In the genomic region with DNA sequence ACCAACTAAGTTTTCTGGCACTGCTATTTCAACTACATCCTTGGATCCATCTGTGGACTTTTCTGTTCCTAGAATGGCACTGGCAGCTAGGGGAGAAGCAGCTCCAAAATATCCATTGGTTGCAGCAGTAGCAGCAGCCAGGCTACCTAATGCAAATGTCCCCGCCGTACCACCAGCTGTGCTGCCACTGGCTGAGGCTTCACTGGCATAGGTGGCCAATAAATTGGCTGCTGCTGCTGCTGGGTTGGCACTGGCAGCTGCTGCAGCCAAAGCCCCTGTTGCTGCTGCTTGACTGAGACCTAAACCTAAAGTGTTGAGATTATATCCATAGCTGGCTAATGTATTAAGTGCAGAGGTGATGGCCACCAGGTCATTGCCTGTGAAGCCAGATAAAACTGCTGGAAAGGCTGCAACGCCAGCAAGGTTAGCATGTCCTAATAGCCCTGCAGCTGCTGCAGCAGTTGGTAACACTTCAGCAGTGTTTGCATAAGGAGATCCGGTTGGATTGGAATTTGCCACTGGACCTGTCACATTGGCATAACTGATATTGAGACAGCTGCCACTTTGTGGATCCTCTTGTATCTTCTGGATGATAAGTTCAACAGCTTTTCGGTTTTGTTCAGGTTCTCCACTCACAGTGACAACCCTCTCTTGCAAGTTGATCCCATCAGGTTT, we compare ENCODE assay signal across 20 cellular contexts.
DNase-seq lines count a peak whose midpoint lies in the region; ATAC-seq, FAIRE-seq and TF ChIP-seq lines count a peak whose summit lies in the region.
"Had no signal": no experiment of that assay in that cellular context is flagged by ENCODE, and none has a peak within 500 bp of the region (broad histone marks: within the 10 kb centered on the region; RNA-seq: fewer than 3 reads in every experiment).

No MANE protein-coding gene starts in this region.

- intact Hi-C loops in MCF 10A (cut with micrococcal nuclease) = no loop called here

- H3K9me3 Mint-ChIP-seq in MCF 10A (ENCODE audit: unreplicated experiment) = peaks cover 7% of the 10 kb centered on the region
- H3K9me3 Mint-ChIP-seq: neural crest cell had no signal

- H3K27ac Mint-ChIP-seq in MCF 10A (ENCODE audit: low read depth, unreplicated experiment) = no peak overlapping the region
- H3K27ac Mint-ChIP-seq: activated B cell treated with CpG ODN at 0.5 μM for 24 hours; activated naive CD8-positive, alpha-beta T cell; CD8-positive, alpha-beta memory T cell; memory B cell; stimulated activated naive CD8-positive, alpha-beta T cell treated with anti-CD3 and anti-CD28 coated beads, Interleukin-15, amount 100 ng/mL, for 72 hours; T-helper 17 cell had no signal

- H3K27me3 Mint-ChIP-seq in MCF 10A (ENCODE audit: insufficient read depth, unreplicated experiment) = peaks cover 12% of the 10 kb centered on the region
- H3K27me3 Mint-ChIP-seq: activated B cell treated with CpG ODN at 0.5 μM for 24 hours; activated naive CD8-positive, alpha-beta T cell; CD8-positive, alpha-beta memory T cell; memory B cell; stimulated activated naive CD8-positive, alpha-beta T cell treated with anti-CD3 and anti-CD28 coated beads, Interleukin-15, amount 100 ng/mL, for 72 hours; T-helper 17 cell had no signal

- CTCF ChIA-PET in MCF 10A (lab: Yijun Ruan, JAX) = no interaction called here

- no peak overlapping the region for H2AFZ ChIP-seq in mesenchymal stem cell (ENCODE audit: low read depth, low read length)
- H2AFZ ChIP-seq: hepatocyte had no signal

- no peak overlapping the region for H3K4me2 ChIP-seq in mesenchymal stem cell (ENCODE audit: low read length, poor library complexity, severe bottlenecking)
- H3K4me2 ChIP-seq: hepatocyte had no signal

- POLR2A ChIA-PET in MCF 10A (lab: Yijun Ruan, JAX) = no interaction called here

- H3K4me1 ChIP-seq in mesenchymal stem cell (ENCODE audit: control insufficient read depth, insufficient read depth, low read depth, low read length) = no peaks in the 10 kb centered on the region

- DNase-seq in HTR-8/SVneo (ENCODE audit: insufficient read length, low spot score) (no peak), NCI-H2196 (lab: John Stamatoyannopoulos, UW; ENCODE audit: unreplicated experiment) (peak; percentile 75), SHP77 (lab: John Stamatoyannopoulos, UW) (peak; percentile 99), MCF 10A (ENCODE audit: unreplicated experiment) (no peak), mesenchymal stem cell (no peak), midbrain (lab: John Stamatoyannopoulos, UW) (no peak)
- DNase-seq: activated B cell treated with CpG ODN at 0.5 μM for 24 hours; activated CD8-positive, alpha-beta memory T cell treated with anti-CD3 and anti-CD28 coated beads for 24 hours; SIG-M5; stimulated activated naive CD8-positive, alpha-beta T cell treated with anti-CD3 and anti-CD28 coated beads, Interleukin-15, amount 100 ng/mL, for 72 hours; T-helper 17 cell had no signal

- no peak overlapping the region for H3K4ac ChIP-seq in mesenchymal stem cell (ENCODE audit: low read depth in 1 of 2, low read length in 2 of 2)

- 87% methylated on average over 5 of the region's 5 CpGs for WGBS in mesenchymal stem cell

- H2BK5ac ChIP-seq in mesenchymal stem cell (ENCODE audit: low read depth, low read length, poor library complexity, severe bottlenecking) = no peak overlapping the region

- no TSS peak for BruUV-seq in MCF 10A (replicated peaks; lab: Mats Ljungman, UMichigan)

- no peak overlapping the region for H2BK12ac ChIP-seq in mesenchymal stem cell (ENCODE audit: low read length in 2 of 2)

- no peak overlapping the region for H3K23ac ChIP-seq in mesenchymal stem cell (ENCODE audit: low read length in 2 of 2)

- H3K27ac ChIP-seq in 22Rv1 (peak overlapping the region; percentile 28; the same call in 1 of the 2 replicates), mesenchymal stem cell (ENCODE audit: low read length, poor library complexity, severe bottlenecking) (no peak overlapping the region)
- H3K27ac ChIP-seq: hepatocyte had no signal

- no peaks in the 10 kb centered on the region for H3K4me1 Mint-ChIP-seq in MCF 10A (ENCODE audit: insufficient read depth, unreplicated experiment)
- H3K4me1 Mint-ChIP-seq: activated B cell treated with CpG ODN at 0.5 μM for 24 hours; CD8-positive, alpha-beta memory T cell; memory B cell; stimulated activated naive CD8-positive, alpha-beta T cell treated with anti-CD3 and anti-CD28 coated beads, Interleukin-15, amount 100 ng/mL, for 72 hours; T-helper 17 cell had no signal

- peaks cover 4 to 26% of the 10 kb centered on the region in 2 experiments for H3K36me3 ChIP-seq in mesenchymal stem cell (ENCODE audit: control insufficient read depth in 1 of 2, insufficient read depth in 2 of 2, low read depth in 1 of 2, low read length in 2 of 2)

- H3K36me3 Mint-ChIP-seq in MCF 10A (ENCODE audit: insufficient read depth, unreplicated experiment) = no peaks in the 10 kb centered on the region
- H3K36me3 Mint-ChIP-seq: activated naive CD8-positive, alpha-beta T cell; CD8-positive, alpha-beta memory T cell; memory B cell had no signal

- H3K4me3 ChIP-seq in mesenchymal stem cell (ENCODE audit: insufficient read depth in 1 of 2, low read depth in 1 of 2, low read length in 2 of 2) = no peak overlapping the region
- H3K4me3 ChIP-seq: hepatocyte had no signal

- no peak overlapping the region for H3K14ac ChIP-seq in mesenchymal stem cell (ENCODE audit: low read length in 2 of 2)

- ATAC-seq in GM21737 (IDR thresholded peaks at IDR 0.05; ENCODE audit: unreplicated experiment) = no peak
- ATAC-seq: stimulated activated naive CD8-positive, alpha-beta T cell treated with anti-CD3 and anti-CD28 coated beads, Interleukin-15, amount 100 ng/mL, for 72 hours; T-helper 17 cell had no signal

- no peak overlapping the region for H3K18ac ChIP-seq in mesenchymal stem cell (ENCODE audit: low read depth in 1 of 2, low read length in 2 of 2)

- H3K9ac ChIP-seq in mesenchymal stem cell (ENCODE audit: low read length) = no peak overlapping the region

- TF ChIP-seq CTCF in 22Rv1 (IDR thresholded peaks at IDR 0.05) (no peak), MCF 10A (IDR thresholded peaks at IDR 0.05; ENCODE audit: unreplicated experiment) (no peak)

- no peak overlapping the region for H3K4me3 Mint-ChIP-seq in MCF 10A (ENCODE audit: unreplicated experiment)
- H3K4me3 Mint-ChIP-seq: activated B cell treated with CpG ODN at 0.5 μM for 24 hours; activated naive CD8-positive, alpha-beta T cell; CD8-positive, alpha-beta memory T cell; memory B cell; neural crest cell; stimulated activated naive CD8-positive, alpha-beta T cell treated with anti-CD3 and anti-CD28 coated beads, Interleukin-15, amount 100 ng/mL, for 72 hours; T-helper 17 cell had no signal

- FAIRE-seq in HTR-8/SVneo (lab: Jason Lieb, UNC) = peak; percentile 36
- FAIRE-seq: keratinocyte, urothelium cell line had no signal

- H2BK15ac ChIP-seq in mesenchymal stem cell (ENCODE audit: low read depth, poor library complexity, severe bottlenecking) = no peak overlapping the region

- H4K91ac ChIP-seq in mesenchymal stem cell (ENCODE audit: low read length) = no peak overlapping the region

- no peak overlapping the region for H2AK5ac ChIP-seq in mesenchymal stem cell (ENCODE audit: low read length, severe bottlenecking)

- no peaks in the 10 kb centered on the region for H3K9me3 ChIP-seq in mesenchymal stem cell (ENCODE audit: control insufficient read depth, low read length)

- no peaks in the 10 kb centered on the region for H3K27me3 ChIP-seq in mesenchymal stem cell (ENCODE audit: control insufficient read depth in 1 of 2, insufficient read depth in 1 of 2, low read length in 2 of 2)
- H3K27me3 ChIP-seq: hepatocyte had no signal

- no peaks in the 10 kb centered on the region for H3K79me1 ChIP-seq in mesenchymal stem cell (replicated peaks; ENCODE audit: low read length, poor library complexity, severe bottlenecking)

- H2BK120ac ChIP-seq in mesenchymal stem cell (ENCODE audit: low read depth, low read length) = no peak overlapping the region

- no peak overlapping the region for H4K8ac ChIP-seq in mesenchymal stem cell (ENCODE audit: low read length)

Comparison
In these comparisons a context has a peak if more than half of its experiments do, and no peak if none do; other contexts are left out.
1. DNase-seq: peak in NCI-H2196 (single experiment) and SHP77 (2 of 2); none in HTR-8/SVneo (single experiment), MCF 10A (single experiment), mesenchymal stem cell (single experiment) and midbrain (single experiment).